ENCODE assay signal across 8 cellular contexts in the genomic region with DNA sequence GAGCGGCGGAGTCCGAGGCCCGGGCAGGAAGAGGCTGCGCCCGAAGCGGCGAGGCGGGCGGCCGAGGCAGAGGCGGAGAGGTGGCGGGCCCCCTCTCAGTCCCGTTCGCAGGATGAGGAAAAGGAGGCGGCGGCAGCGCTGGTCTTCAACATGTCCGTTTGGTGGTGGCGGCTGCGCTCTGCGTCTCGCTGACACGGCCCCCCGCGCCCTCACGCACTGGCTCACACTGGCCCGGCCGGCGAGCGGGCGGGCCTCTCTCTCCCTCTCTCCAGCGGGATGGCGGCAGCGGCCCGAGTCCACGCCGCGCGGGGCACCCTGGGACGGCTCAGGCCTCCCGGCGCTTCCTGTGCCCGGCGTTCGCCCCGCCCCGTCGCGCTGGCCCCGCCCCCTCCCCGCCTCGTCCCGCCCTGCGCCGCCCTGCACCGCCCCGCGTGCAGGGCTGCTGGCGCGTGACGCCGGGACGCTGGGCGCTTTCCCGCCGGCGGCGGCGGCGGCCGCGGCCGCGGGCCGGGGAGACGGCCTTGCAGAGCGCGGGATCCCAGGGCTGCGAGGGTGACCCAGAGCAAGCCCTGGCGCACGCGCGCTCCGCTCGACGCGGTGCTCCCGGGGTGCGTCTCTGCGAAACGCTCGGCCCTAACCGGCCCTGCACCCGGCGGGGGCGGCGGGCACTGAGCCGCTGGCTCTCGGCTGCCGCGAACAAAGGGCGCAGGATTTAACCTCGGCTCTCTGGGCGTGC. TPM values are rescaled to one million over a fixed set of nuclear protein-coding genes. Genes with fewer than 3 reads are reported as not detected.
DNase-seq lines count a peak whose midpoint lies in the region; ATAC-seq and TF ChIP-seq lines count a peak whose summit lies in the region.

A gene with protein sequence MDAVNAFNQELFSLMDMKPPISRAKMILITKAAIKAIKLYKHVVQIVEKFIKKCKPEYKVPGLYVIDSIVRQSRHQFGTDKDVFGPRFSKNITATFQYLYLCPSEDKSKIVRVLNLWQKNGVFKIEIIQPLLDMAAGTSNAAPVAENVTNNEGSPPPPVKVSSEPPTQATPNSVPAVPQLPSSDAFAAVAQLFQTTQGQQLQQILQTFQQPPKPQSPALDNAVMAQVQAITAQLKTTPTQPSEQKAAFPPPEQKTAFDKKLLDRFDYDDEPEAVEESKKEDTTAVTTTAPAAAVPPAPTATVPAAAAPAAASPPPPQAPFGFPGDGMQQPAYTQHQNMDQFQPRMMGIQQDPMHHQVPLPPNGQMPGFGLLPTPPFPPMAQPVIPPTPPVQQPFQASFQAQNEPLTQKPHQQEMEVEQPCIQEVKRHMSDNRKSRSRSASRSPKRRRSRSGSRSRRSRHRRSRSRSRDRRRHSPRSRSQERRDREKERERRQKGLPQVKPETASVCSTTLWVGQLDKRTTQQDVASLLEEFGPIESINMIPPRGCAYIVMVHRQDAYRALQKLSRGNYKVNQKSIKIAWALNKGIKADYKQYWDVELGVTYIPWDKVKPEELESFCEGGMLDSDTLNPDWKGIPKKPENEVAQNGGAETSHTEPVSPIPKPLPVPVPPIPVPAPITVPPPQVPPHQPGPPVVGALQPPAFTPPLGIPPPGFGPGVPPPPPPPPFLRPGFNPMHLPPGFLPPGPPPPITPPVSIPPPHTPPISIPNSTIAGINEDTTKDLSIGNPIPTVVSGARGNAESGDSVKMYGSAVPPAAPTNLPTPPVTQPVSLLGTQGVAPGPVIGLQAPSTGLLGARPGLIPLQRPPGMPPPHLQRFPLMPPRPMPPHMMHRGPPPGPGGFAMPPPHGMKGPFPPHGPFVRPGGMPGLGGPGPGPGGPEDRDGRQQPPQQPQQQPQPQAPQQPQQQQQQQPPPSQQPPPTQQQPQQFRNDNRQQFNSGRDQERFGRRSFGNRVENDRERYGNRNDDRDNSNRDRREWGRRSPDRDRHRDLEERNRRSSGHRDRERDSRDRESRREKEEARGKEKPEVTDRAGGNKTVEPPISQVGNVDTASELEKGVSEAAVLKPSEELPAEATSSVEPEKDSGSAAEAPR (minus strand): TSS at position 317 of the 736 bp plus-strand sequence. CDS start 426 bp downstream, outside the sequence.

- H3K4me1 ChIP-seq in BE2C, result peaks cover 15% of the 10 kb centered on the region

- ATAC-seq in HG03378 (IDR thresholded peaks at IDR 0.05; ENCODE audit: unreplicated experiment), result peak; percentile 52

- H3K36me3 ChIP-seq in BE2C, result peaks cover 12% of the 10 kb centered on the region

- no peaks in the 10 kb centered on the region for H3K27me3 ChIP-seq in BE2C
- no peaks in the 10 kb centered on the region for H3K27me3 ChIP-seq in layer of hippocampus (ENCODE audit: control insufficient read depth, insufficient read depth, low read length)

- TF ChIP-seq POLR2A in GM19193 (IDR thresholded peaks at IDR 0.05; ENCODE audit: extremely low read depth, insufficient read depth, insufficient read length), result peak; percentile 82

- H3K27ac ChIP-seq in cingulate gyrus (ENCODE audit: low read depth, low read length), result peak within 1 kb of the TSS; percentile 89
- H3K27ac ChIP-seq in layer of hippocampus (ENCODE audit: low read depth, low read length), result peak within 1 kb of the TSS; percentile 97

- no peaks in the 10 kb centered on the region for H3K9me3 ChIP-seq in BE2C

- TF ChIP-seq CTCF in BE2C (IDR thresholded peaks at IDR 0.05; ENCODE audit: low read depth, low read length), result no peak

- peak within 1 kb of the TSS; percentile 96 for H3K4me3 ChIP-seq in BE2C (ENCODE audit: low read depth, low read length)

- DNase-seq in BE2C, result peak; percentile 94
- peak; percentile 90 to 96 for DNase-seq in NCI-H446 (lab: John Stamatoyannopoulos, UW)
- DNase-seq in activated CD4-positive, alpha-beta T cell treated with anti-CD3 and anti-CD28 coated beads for 24 hours (ENCODE audit: low read depth in 2 of 2), result peak; percentile 55 to 74
- peak; percentile 44 to 74 (median 69) for DNase-seq in stimulated activated CD4-positive, alpha-beta T cell treated with anti-CD3 and anti-CD28 coated beads, Interleukin-1b, Interleukin-23, amount 100 ng/mL, for 24 hours (ENCODE audit: low read depth in 4 of 4, low spot score in 1 of 4)

RNA-seq across cellular contexts. Expression of the gene that starts here (rescaled TPM):
- 36.2 TPM for polyA plus RNA-seq in BE2C (2012; ENCODE audit: insufficient read depth, insufficient read length, low read depth)

Comparison
In these comparisons a context has a peak if more than half of its experiments do, and no peak if none do; other contexts are left out.
1. Peak in every context shown above with its lines: DNase-seq, ATAC-seq, H3K4me3 ChIP-seq and H3K27ac ChIP-seq.